ENCODE assay signal across 9 cellular contexts in the genomic region with DNA sequence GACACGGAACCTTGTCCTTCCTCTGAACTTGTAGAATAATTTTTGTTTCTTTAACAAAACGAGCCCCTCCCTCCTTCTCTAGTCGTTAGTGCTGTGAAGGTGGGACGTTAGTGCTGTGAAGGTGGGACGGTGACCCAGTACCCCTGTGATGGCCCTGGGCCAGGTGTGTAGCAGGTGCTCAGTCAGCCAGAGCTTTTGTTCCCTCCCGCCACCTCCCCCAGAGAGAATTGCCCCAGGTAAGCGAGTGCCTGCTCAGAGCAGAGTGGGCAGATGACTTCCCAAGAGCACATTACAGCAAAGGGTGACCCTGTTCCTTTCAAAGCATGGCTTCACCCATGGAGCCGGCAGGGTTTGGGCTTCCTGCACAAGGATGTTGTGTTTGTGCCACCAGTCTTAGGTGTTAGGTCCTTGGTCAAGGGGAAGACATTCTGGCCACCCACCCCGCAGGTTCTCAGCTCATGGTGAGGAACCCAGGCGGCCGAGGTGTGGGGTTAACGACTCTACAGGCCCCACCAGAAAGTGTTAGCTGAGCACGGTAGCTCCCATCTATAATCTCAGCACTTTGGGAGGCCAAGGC. TPM values are rescaled to one million over a fixed set of nuclear protein-coding genes. Genes with fewer than 3 reads are reported as not detected.
A peak's percentile ranks its signal among the peaks of the same experiment; 100 is the strongest.
DNase-seq lines count a peak whose midpoint lies in the region; ATAC-seq and TF ChIP-seq lines count a peak whose summit lies in the region.
"Had no signal": no experiment of that assay in that cellular context is flagged by ENCODE, and none has a peak within 500 bp of the region (broad histone marks: within the 10 kb centered on the region; RNA-seq: fewer than 3 reads in every experiment).

No MANE protein-coding gene starts in this region.

- WGBS in mesodermal cell (ENCODE audit: insufficient coverage in 2 of 2), 2 experiments, result 92 to 94% methylated on average over 7 to 9 of the region's 13 CpGs

- peaks cover 41% of the 10 kb centered on the region for H3K36me3 Mint-ChIP-seq in activated T-helper 17 cell treated with anti-CD3 and anti-CD28 coated beads, Interleukin-2, amount 50 U/mL, for 72 hours (ENCODE audit: low read depth)

- TF ChIP-seq CTCF in right atrium auricular region (IDR thresholded peaks at IDR 0.05) (no peak), vagina (IDR thresholded peaks at IDR 0.05) (no peak)

- H3K4me3 ChIP-seq in right atrium auricular region (no peak overlapping the region), mesodermal cell (ENCODE audit: extremely low read depth, insufficient read depth, low read length, poor library complexity, severe bottlenecking) (no peak overlapping the region), vagina (no peak overlapping the region)

- H3K9me3 ChIP-seq in right atrium auricular region, result no peaks in the 10 kb centered on the region
- H3K9me3 ChIP-seq in mesodermal cell (ENCODE audit: control insufficient read depth, low read length), result no peaks in the 10 kb centered on the region
- no peaks in the 10 kb centered on the region for H3K9me3 ChIP-seq in vagina

- no peaks in the 10 kb centered on the region for H3K27me3 Mint-ChIP-seq in activated T-helper 17 cell treated with anti-CD3 and anti-CD28 coated beads, Interleukin-2, amount 50 U/mL, for 72 hours

- H3K9me3 Mint-ChIP-seq in activated T-helper 17 cell treated with anti-CD3 and anti-CD28 coated beads, Interleukin-2, amount 50 U/mL, for 72 hours, result no peaks in the 10 kb centered on the region

- peak overlapping the region; percentile 81 for H3K4me3 Mint-ChIP-seq in activated T-helper 17 cell treated with anti-CD3 and anti-CD28 coated beads, Interleukin-2, amount 50 U/mL, for 72 hours

- H3K27ac ChIP-seq in right atrium auricular region (peak overlapping the region; percentile 71 to 85), mesodermal cell (ENCODE audit: low read depth, low read length, severe bottlenecking) (peak overlapping the region; percentile 85), vagina (peak overlapping the region; percentile 24)

- DNase-seq in right atrium auricular region (ENCODE audit: low spot score), result no peak
- no peak for DNase-seq in left cardiac atrium
- no peak for DNase-seq in vagina (ENCODE audit: extremely low spot score in 2 of 2)
- DNase-seq in stimulated activated CD4-positive, alpha-beta T cell treated with anti-CD3 and anti-CD28 coated beads, Interleukin-1b, Interleukin-23, amount 100 ng/mL, for 48 hours, result no peak
- DNase-seq in HuH-7 (ENCODE audit: low spot score), result no peak
- DNase-seq: KBM-7 had no signal

- H3K27ac Mint-ChIP-seq in activated T-helper 17 cell treated with anti-CD3 and anti-CD28 coated beads, Interleukin-2, amount 50 U/mL, for 72 hours, result peak overlapping the region; percentile 98

- H3K4me1 ChIP-seq in right atrium auricular region (peaks cover 0 to 96% of the 10 kb centered on the region in 2 donors), mesodermal cell (ENCODE audit: control insufficient read depth, insufficient read depth, low read length, poor library complexity, severe bottlenecking) (peaks cover 64% of the 10 kb centered on the region), vagina (peaks cover 77% of the 10 kb centered on the region)

- H3K27me3 ChIP-seq in right atrium auricular region (no peaks in the 10 kb centered on the region), vagina (no peaks in the 10 kb centered on the region)

- H3K36me3 ChIP-seq in right atrium auricular region, result no peaks in the 10 kb centered on the region
- peaks cover 9% of the 10 kb centered on the region for H3K36me3 ChIP-seq in mesodermal cell (ENCODE audit: control insufficient read depth, insufficient read depth, low read length)
- H3K36me3 ChIP-seq in vagina, result no peaks in the 10 kb centered on the region

- peaks cover 54% of the 10 kb centered on the region for H3K4me1 Mint-ChIP-seq in activated T-helper 17 cell treated with anti-CD3 and anti-CD28 coated beads, Interleukin-2, amount 50 U/mL, for 72 hours

- ATAC-seq in left cardiac atrium, result no peak
- no peak for ATAC-seq in activated T-helper 17 cell treated with anti-CD3 and anti-CD28 coated beads, Interleukin-2, amount 50 U/mL, for 72 hours (replicated peaks)
- ATAC-seq in HG03571 (IDR thresholded peaks at IDR 0.05; ENCODE audit: unreplicated experiment), result no peak

- no peak for TF ChIP-seq POLR2A in vagina (IDR thresholded peaks at IDR 0.05)

- intact Hi-C loops in left cardiac atrium (cut with DNase I) (no loop called here), vagina (cut with DNase I) (no loop called here)

RNA-seq across cellular contexts. Expression of gene SLC6A6, which starts 30.7 kb away (rescaled TPM):
- total RNA-seq in right atrium auricular region, result 10 to 100 TPM; 81.5 to 85.9 TPM
- 100 to 1,000 TPM in 1 of 2 donors, 10 to 100 TPM in 1; 24.4 to 180 TPM for total RNA-seq in left cardiac atrium
- total RNA-seq in activated T-helper 17 cell treated with anti-CD3 and anti-CD28 coated beads, Interleukin-2, amount 50 U/mL, for 72 hours, result 100 to 1,000 TPM in 1 of 2 donors, 10 to 100 TPM in 1; 80.1 to 219 TPM
- 40.6 TPM for polyA plus RNA-seq in mesodermal cell (2013, experiment 1 of 2)
- polyA plus RNA-seq in mesodermal cell (2013, experiment 2 of 2), result 33.7 TPM
- 30.7 TPM for total RNA-seq in vagina

Comparison
In these comparisons a context has a peak if more than half of its experiments do, and no peak if none do; other contexts are left out.
1. H3K27ac ChIP-seq: peak in every context shown above with its lines; median percentile 85 in mesodermal cell; 78 in right atrium auricular region; 24 in vagina.